23 cellular contexts compared by ENCODE assay signal in the genomic region with DNA sequence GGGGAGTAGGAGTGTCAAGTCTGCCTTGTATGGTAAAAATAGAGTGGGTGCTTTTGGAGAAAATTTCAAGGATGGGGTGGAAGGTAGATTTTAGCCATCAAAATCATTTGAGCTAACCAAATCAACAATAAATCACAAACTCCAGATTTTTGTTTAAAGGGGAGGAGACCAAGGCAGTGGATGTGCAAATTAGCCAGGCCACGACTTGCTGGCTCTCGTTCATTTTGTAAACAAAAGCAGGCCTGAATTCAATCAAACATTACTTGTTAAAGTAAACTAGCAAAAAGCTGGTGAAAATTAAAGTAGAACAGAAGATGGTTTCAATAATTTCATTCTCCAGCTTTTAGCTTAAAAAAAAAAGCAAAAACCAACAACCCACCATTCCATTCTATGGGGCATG.
DNase-seq lines count a peak whose midpoint lies in the region; ATAC-seq, FAIRE-seq and TF ChIP-seq lines count a peak whose summit lies in the region.
"Had no signal": no experiment of that assay in that cellular context is flagged by ENCODE, and none has a peak within 500 bp of the region (broad histone marks: within the 10 kb centered on the region; RNA-seq: fewer than 3 reads in every experiment).

No MANE protein-coding gene starts in this region.

- peak; percentile 70 for FAIRE-seq in endometrium (lab: Jason Lieb, UNC)
- FAIRE-seq: A204.1, D721Med, G401.6 had no signal

- H3K27ac ChIP-seq in uterus: peak overlapping the region in 1 of 2 donors; percentile 8
- H3K27ac ChIP-seq: BLaER1 had no signal

- H3K27ac Mint-ChIP-seq in stimulated activated naive B cell treated with anti-CD40 and anti-IgM and Interleukin-4, amounts not matched to agents 10 μg/mL and 1 μg/mL and 100 μg/mL, for 72 hours: peak overlapping the region; percentile 75
- H3K27ac Mint-ChIP-seq in activated T-helper 1 cell treated with anti-CD3 and anti-CD28 coated beads, Interleukin-12 subunit alpha, Interleukin-12 subunit beta, Interleukin-2, Interleukin-4 antibody, amounts not matched to agents 30 ng/mL and 10 ng/mL and 1 ng/mL, durations not matched to agents 14 hours and 24 hours and 36 hours: no peak overlapping the region
- H3K27ac Mint-ChIP-seq: CD14-positive monocyte; CD4-positive, CD25-positive, alpha-beta regulatory T cell; CD8-positive, alpha-beta T cell had no signal

- peaks cover 23 to 45% of the 10 kb centered on the region in 2 donors for H3K4me1 Mint-ChIP-seq in stimulated activated naive B cell treated with anti-CD40 and anti-IgM and Interleukin-4, amounts not matched to agents 10 μg/mL and 1 μg/mL and 100 μg/mL, for 72 hours
- H3K4me1 Mint-ChIP-seq in activated T-helper 1 cell treated with anti-CD3 and anti-CD28 coated beads, Interleukin-12 subunit alpha, Interleukin-12 subunit beta, Interleukin-2, Interleukin-4 antibody, amounts not matched to agents 30 ng/mL and 10 ng/mL and 1 ng/mL, durations not matched to agents 14 hours and 24 hours and 36 hours (ENCODE audit: low read depth): no peaks in the 10 kb centered on the region
- H3K4me1 Mint-ChIP-seq: CD14-positive monocyte; CD4-positive, CD25-positive, alpha-beta regulatory T cell had no signal

- H3K27me3 Mint-ChIP-seq in stimulated activated naive B cell treated with anti-CD40 and anti-IgM and Interleukin-4, amounts not matched to agents 10 μg/mL and 1 μg/mL and 100 μg/mL, for 72 hours: peaks cover 11 to 17% of the 10 kb centered on the region in 2 donors
- H3K27me3 Mint-ChIP-seq in activated T-helper 1 cell treated with anti-CD3 and anti-CD28 coated beads, Interleukin-12 subunit alpha, Interleukin-12 subunit beta, Interleukin-2, Interleukin-4 antibody, amounts not matched to agents 30 ng/mL and 10 ng/mL and 1 ng/mL, durations not matched to agents 14 hours and 24 hours and 36 hours (ENCODE audit: insufficient read depth): peaks cover 13% of the 10 kb centered on the region
- H3K27me3 Mint-ChIP-seq: CD4-positive, CD25-positive, alpha-beta regulatory T cell had no signal

- H3K9me3 ChIP-seq in uterus: no peaks in the 10 kb centered on the region
- H3K9me3 ChIP-seq: BE2C, BLaER1, Caco-2 had no signal

- H3K27me3 ChIP-seq in uterus: no peaks in the 10 kb centered on the region
- H3K27me3 ChIP-seq: BLaER1 had no signal

- DNase-seq in fibroblast of gingiva (ENCODE audit: low read depth) (peak; percentile 13), fibroblast of villous mesenchyme (ENCODE audit: low read depth) (peak; percentile 6), uterus (no peak)
- DNase-seq in stimulated activated naive B cell treated with anti-CD40 and anti-IgM and Interleukin-4, amounts not matched to agents 10 μg/mL and 1 μg/mL and 100 μg/mL, for 72 hours: no peak
- no peak for DNase-seq in activated T-helper 1 cell treated with anti-CD3 and anti-CD28 coated beads, Interleukin-12 subunit alpha, Interleukin-12 subunit beta, Interleukin-2, Interleukin-4 antibody, amounts not matched to agents 30 ng/mL and 10 ng/mL and 1 ng/mL, durations not matched to agents 14 hours and 24 hours and 36 hours (ENCODE audit: low spot score)
- no peak for DNase-seq in stimulated activated CD4-positive, alpha-beta T cell treated with anti-CD3 and anti-CD28 coated beads, Interleukin-15, amount 100 ng/mL, for 24 hours
- DNase-seq: 8988T; ACHN; BE2C; C1 segment of cervical spinal cord; Caco-2; Calu3; CD4-positive, CD25-positive, alpha-beta regulatory T cell; CD8-positive, alpha-beta T cell; DMS79 treated with DMSO at 0.1 percent for 48 hours; GF-D8 had no signal

- H3K4me3 ChIP-seq in fibroblast of villous mesenchyme (ENCODE audit: low read depth, low read length) (no peak overlapping the region), uterus (no peak overlapping the region)
- H3K4me3 ChIP-seq: BLaER1 had no signal

- H3K36me3 ChIP-seq in uterus: no peaks in the 10 kb centered on the region
- H3K36me3 ChIP-seq: BE2C, BLaER1 had no signal

- ATAC-seq in stimulated activated naive B cell treated with anti-CD40 and anti-IgM and Interleukin-4, amounts not matched to agents 10 μg/mL and 1 μg/mL and 100 μg/mL, for 72 hours (replicated peaks): no peak
- no peak for ATAC-seq in GM21515 (IDR thresholded peaks at IDR 0.05; ENCODE audit: unreplicated experiment)
- ATAC-seq: CD8-positive, alpha-beta T cell had no signal

- intact Hi-C loops in activated T-helper 1 cell treated with anti-CD3 and anti-CD28 coated beads, Interleukin-12 subunit alpha, Interleukin-12 subunit beta, Interleukin-2, Interleukin-4 antibody, amounts not matched to agents 30 ng/mL and 10 ng/mL and 1 ng/mL, durations not matched to agents 14 hours and 24 hours and 36 hours (cut with micrococcal nuclease): no loop called here
- intact Hi-C loops in uterus (cut with DNase I; ENCODE audit: low total_unique reads): no loop called here

- H3K4me3 Mint-ChIP-seq in stimulated activated naive B cell treated with anti-CD40 and anti-IgM and Interleukin-4, amounts not matched to agents 10 μg/mL and 1 μg/mL and 100 μg/mL, for 72 hours: no peak overlapping the region
- no peak overlapping the region for H3K4me3 Mint-ChIP-seq in activated T-helper 1 cell treated with anti-CD3 and anti-CD28 coated beads, Interleukin-12 subunit alpha, Interleukin-12 subunit beta, Interleukin-2, Interleukin-4 antibody, amounts not matched to agents 30 ng/mL and 10 ng/mL and 1 ng/mL, durations not matched to agents 14 hours and 24 hours and 36 hours
- H3K4me3 Mint-ChIP-seq: CD14-positive monocyte; CD4-positive, CD25-positive, alpha-beta regulatory T cell; CD8-positive, alpha-beta T cell had no signal

- peaks cover 0 to 8% of the 10 kb centered on the region in 2 donors for H3K9me3 Mint-ChIP-seq in stimulated activated naive B cell treated with anti-CD40 and anti-IgM and Interleukin-4, amounts not matched to agents 10 μg/mL and 1 μg/mL and 100 μg/mL, for 72 hours
- no peaks in the 10 kb centered on the region for H3K9me3 Mint-ChIP-seq in activated T-helper 1 cell treated with anti-CD3 and anti-CD28 coated beads, Interleukin-12 subunit alpha, Interleukin-12 subunit beta, Interleukin-2, Interleukin-4 antibody, amounts not matched to agents 30 ng/mL and 10 ng/mL and 1 ng/mL, durations not matched to agents 14 hours and 24 hours and 36 hours

- no peaks in the 10 kb centered on the region for H3K4me1 ChIP-seq in uterus
- H3K4me1 ChIP-seq: BE2C had no signal

- TF ChIP-seq POLR2A in uterus (IDR thresholded peaks at IDR 0.05): no peak

- TF ChIP-seq CTCF in fibroblast of villous mesenchyme (IDR thresholded peaks at IDR 0.05; ENCODE audit: insufficient read depth, low read depth, low read length): no peak
- no peak for TF ChIP-seq CTCF in uterus (IDR thresholded peaks at IDR 0.05)

- no peaks in the 10 kb centered on the region for H3K36me3 Mint-ChIP-seq in stimulated activated naive B cell treated with anti-CD40 and anti-IgM and Interleukin-4, amounts not matched to agents 10 μg/mL and 1 μg/mL and 100 μg/mL, for 72 hours
- no peaks in the 10 kb centered on the region for H3K36me3 Mint-ChIP-seq in activated T-helper 1 cell treated with anti-CD3 and anti-CD28 coated beads, Interleukin-12 subunit alpha, Interleukin-12 subunit beta, Interleukin-2, Interleukin-4 antibody, amounts not matched to agents 30 ng/mL and 10 ng/mL and 1 ng/mL, durations not matched to agents 14 hours and 24 hours and 36 hours (ENCODE audit: low read depth)
- H3K36me3 Mint-ChIP-seq: CD14-positive monocyte; CD8-positive, alpha-beta T cell had no signal

Comparison
In these comparisons a context has a peak if more than half of its experiments do, and no peak if none do; other contexts are left out.
1. DNase-seq: peak in fibroblast of gingiva (single experiment) and fibroblast of villous mesenchyme (single experiment); none in stimulated activated naive B cell treated with anti-CD40 and anti-IgM and Interleukin-4, amounts not matched to agents 10 μg/mL and 1 μg/mL and 100 μg/mL, for 72 hours (single experiment), activated T-helper 1 cell treated with anti-CD3 and anti-CD28 coated beads, Interleukin-12 subunit alpha, Interleukin-12 subunit beta, Interleukin-2, Interleukin-4 antibody, amounts not matched to agents 30 ng/mL and 10 ng/mL and 1 ng/mL, durations not matched to agents 14 hours and 24 hours and 36 hours (single experiment), uterus (0 of 2) and stimulated activated CD4-positive, alpha-beta T cell treated with anti-CD3 and anti-CD28 coated beads, Interleukin-15, amount 100 ng/mL, for 24 hours (single experiment).